ENCODE assay signal across 8 cellular contexts in genomic region chrX:44012484-44013096, GRCh38. TPM values are rescaled to one million over a fixed set of nuclear protein-coding genes. Genes with fewer than 3 reads are reported as not detected.
DNase-seq lines count a peak whose midpoint lies in the region; ATAC-seq and TF ChIP-seq lines count a peak whose summit lies in the region.

No MANE protein-coding gene starts in this region.

- no peaks in the 10 kb centered on the region for H3K4me1 ChIP-seq in gastrocnemius medialis

- POLR2A ChIA-PET in T-cell (lab: Charles Lee) = no interaction called here

- H3K9me3 ChIP-seq in gastrocnemius medialis = peaks cover 0 to 4% (median 0%) of the 10 kb centered on the region in 3 donors
- no peaks in the 10 kb centered on the region for H3K9me3 ChIP-seq in WERI-Rb-1 (ENCODE audit: severe bottlenecking)

- no peaks in the 10 kb centered on the region for H3K36me3 Mint-ChIP-seq in T-cell

- H3K27ac ChIP-seq in gastrocnemius medialis = no peak overlapping the region
- no peak overlapping the region for H3K27ac ChIP-seq in WERI-Rb-1

- H3K27me3 ChIP-seq in gastrocnemius medialis (no peaks in the 10 kb centered on the region), WERI-Rb-1 (ENCODE audit: insufficient read depth, low read depth, severe bottlenecking) (no peaks in the 10 kb centered on the region)

- H3K4me3 Mint-ChIP-seq in T-cell = no peak overlapping the region

- no peak for TF ChIP-seq POLR2A in gastrocnemius medialis (IDR thresholded peaks at IDR 0.05)

- peaks cover 0 to 13% of the 10 kb centered on the region in 2 donors for H3K27me3 Mint-ChIP-seq in T-cell

- TF ChIP-seq CTCF in choroid plexus epithelial cell (conservative IDR thresholded peaks at IDR 0.05; ENCODE audit: low read depth, low read length) = no peak
- TF ChIP-seq CTCF in gastrocnemius medialis (IDR thresholded peaks at IDR 0.05 in 4 of 5, conservative IDR thresholded peaks at IDR 0.05 in 1 of 5) = no peak
- TF ChIP-seq CTCF in WERI-Rb-1 (IDR thresholded peaks at IDR 0.05; ENCODE audit: low read depth, low read length) = no peak

- H3K27ac Mint-ChIP-seq in T-cell = no peak overlapping the region

- H3K9me3 Mint-ChIP-seq in T-cell = no peaks in the 10 kb centered on the region

- ATAC-seq in T-cell (replicated peaks in 1 of 4) (peak in 3 of 4 experiments; percentile 37 to 61 (median 38)), gastrocnemius medialis (no peak), GM19324 (IDR thresholded peaks at IDR 0.05; ENCODE audit: low FRiP score, unreplicated experiment) (no peak), GM21717 (IDR thresholded peaks at IDR 0.05; ENCODE audit: unreplicated experiment) (no peak)

- peaks cover 0 to 17% (median 12%) of the 10 kb centered on the region in 3 donors for H3K4me1 Mint-ChIP-seq in T-cell

- H3K4me3 ChIP-seq in choroid plexus epithelial cell (ENCODE audit: low read depth, low read length) (no peak overlapping the region), gastrocnemius medialis (no peak overlapping the region), WERI-Rb-1 (ENCODE audit: low read depth, low read length) (no peak overlapping the region)

- peak; percentile 43 for DNase-seq in GOT3 (lab: John Stamatoyannopoulos, UW)
- peak in 18 of 34 experiments; percentile 0 to 44 (median 6) for DNase-seq in T-cell
- peak; percentile 39 for DNase-seq in choroid plexus epithelial cell (ENCODE audit: low read depth)
- DNase-seq in gastrocnemius medialis = peak; percentile 7 to 18
- DNase-seq in NCI-H2196 treated with DMSO at 0.1 percent for 48 hours (lab: John Stamatoyannopoulos, UW; ENCODE audit: unreplicated experiment) = no peak
- no peak for DNase-seq in WERI-Rb-1

- intact Hi-C loops in gastrocnemius medialis (cut with DNase I; ENCODE audit: low total_unique reads) = no loop called here

- in situ Hi-C loops in gastrocnemius medialis (cut with MboI; ENCODE audit: low sequenced_read_pairs in 4 of 4) = no loop called here

- no peaks in the 10 kb centered on the region for H3K36me3 ChIP-seq in gastrocnemius medialis
- H3K36me3 ChIP-seq in WERI-Rb-1 = no peaks in the 10 kb centered on the region

- CTCF ChIA-PET in T-cell (lab: Charles Lee) = no interaction called here

RNA-seq across cellular contexts. Expression of gene NDP, which starts 39.4 kb away (rescaled TPM):
- total RNA-seq in T-cell = not detected
- total RNA-seq in gastrocnemius medialis = not detected

Comparison
In these comparisons a context has a peak if more than half of its experiments do, and no peak if none do; other contexts are left out.
1. DNase-seq: peak in GOT3 (single experiment), T-cell (18 of 34), choroid plexus epithelial cell (single experiment) and gastrocnemius medialis (2 of 2); none in NCI-H2196 treated with DMSO at 0.1 percent for 48 hours (single experiment) and WERI-Rb-1 (single experiment).
2. ATAC-seq: peak in T-cell (3 of 4); none in gastrocnemius medialis (0 of 2), GM19324 (single experiment) and GM21717 (single experiment).